ENCODE assay signal across 13 cellular contexts in the genomic region with DNA sequence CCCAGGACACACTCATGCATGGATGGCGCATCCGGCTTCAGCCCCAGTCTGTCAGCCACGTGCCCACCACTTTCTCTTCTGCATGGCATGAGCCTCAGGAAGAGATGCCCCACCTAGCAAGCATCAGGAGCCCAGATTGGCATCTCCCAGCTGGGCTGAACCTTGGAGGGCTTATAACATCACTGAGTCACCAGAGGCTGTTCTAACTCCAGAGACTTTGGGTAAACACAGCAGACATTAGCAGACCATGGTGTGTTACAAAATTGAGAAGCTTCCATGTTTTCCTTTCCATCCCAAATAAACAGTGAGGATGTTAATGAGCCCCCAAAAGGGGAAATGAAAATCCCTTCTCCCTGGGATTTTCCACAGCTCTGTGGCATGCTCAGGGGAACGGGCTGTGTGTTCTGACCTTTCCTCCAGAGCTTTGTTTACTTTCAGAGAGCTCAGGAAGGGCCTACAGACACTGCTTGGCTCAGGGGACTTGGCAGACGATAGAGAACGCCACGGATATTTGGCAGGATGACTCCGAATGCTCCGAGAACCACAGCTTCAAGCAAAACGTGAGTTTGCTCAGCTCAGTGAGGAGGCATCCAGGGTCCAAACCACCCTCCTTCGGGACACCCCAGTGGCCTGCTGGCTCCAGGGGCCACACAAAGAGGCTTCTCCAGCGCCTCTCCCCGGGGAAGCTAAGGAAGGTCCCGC. TPM values are rescaled to one million over a fixed set of nuclear protein-coding genes. Genes with fewer than 3 reads are reported as not detected.
DNase-seq lines count a peak whose midpoint lies in the region; ATAC-seq and TF ChIP-seq lines count a peak whose summit lies in the region.
"Had no signal": no experiment of that assay in that cellular context is flagged by ENCODE, and none has a peak within 500 bp of the region (broad histone marks: within the 10 kb centered on the region; RNA-seq: fewer than 3 reads in every experiment).

No MANE protein-coding gene starts in this region.

- H3K36me3 ChIP-seq in body of pancreas (replicated peaks in 1 of 2; ENCODE audit: insufficient read depth in 1 of 2, low read depth in 2 of 2) (no peaks in the 10 kb centered on the region), right atrium auricular region (no peaks in the 10 kb centered on the region)
- H3K36me3 ChIP-seq: BLaER1 treated with 17β-estradiol and CSF1 and Interleukin-3, amounts not matched to agents 10 nM and 100 nM had no signal

- DNase-seq in C1 segment of cervical spinal cord (lab: John Stamatoyannopoulos, UW) (peak in 10 of 14 donors; percentile 5 to 83 (median 36)), body of pancreas (peak in 3 of 4 donors; percentile 10 to 51 (median 26)), right atrium auricular region (ENCODE audit: low spot score) (peak; percentile 75), sciatic nerve (ENCODE audit: low spot score) (peak; percentile 63), NCI-H748 (lab: John Stamatoyannopoulos, UW; ENCODE audit: unreplicated experiment) (no peak)
- no peak for DNase-seq in activated CD4-positive, alpha-beta T cell treated with anti-CD3 and anti-CD28 coated beads, Interleukin-2, amount 50 U/mL, for 4 hours
- DNase-seq: activated CD4-positive, alpha-beta T cell treated with anti-CD3 and anti-CD28 coated beads, Interleukin-2, amount 10 ng/mL, durations not matched to agents 7 days and 5 days; amniotic stem cell; NCI-H1092 treated with DMSO at 0.1 percent for 48 hours had no signal

- ATAC-seq in body of pancreas (no peak), sciatic nerve (peak; percentile 85), HG03175 (IDR thresholded peaks at IDR 0.05; ENCODE audit: unreplicated experiment) (no peak), GM21528 (IDR thresholded peaks at IDR 0.05; ENCODE audit: low FRiP score, unreplicated experiment) (no peak)
- ATAC-seq: GM12878 had no signal

- H3K4me3 ChIP-seq in body of pancreas (no peak overlapping the region), right atrium auricular region (no peak overlapping the region)
- H3K4me3 ChIP-seq: BLaER1 treated with 17β-estradiol and CSF1 and Interleukin-3, amounts not matched to agents 10 nM and 100 nM; GM12878 had no signal

- H3K4me1 ChIP-seq in body of pancreas (no peaks in the 10 kb centered on the region), right atrium auricular region (peaks cover 0 to 56% of the 10 kb centered on the region in 2 donors)
- H3K4me1 ChIP-seq: BLaER1 treated with 17β-estradiol and CSF1 and Interleukin-3, amounts not matched to agents 10 nM and 100 nM had no signal

- H3K27me3 ChIP-seq in body of pancreas (no peaks in the 10 kb centered on the region), right atrium auricular region (no peaks in the 10 kb centered on the region)
- H3K27me3 ChIP-seq: BLaER1 treated with 17β-estradiol and CSF1 and Interleukin-3, amounts not matched to agents 10 nM and 100 nM had no signal

- intact Hi-C loops in body of pancreas (cut with DNase I): no loop called here
- intact Hi-C loops in sciatic nerve (cut with DNase I): no loop called here

- no peak for TF ChIP-seq CTCF in body of pancreas (IDR thresholded peaks at IDR 0.05)
- TF ChIP-seq CTCF in right atrium auricular region (IDR thresholded peaks at IDR 0.05): no peak

- no peak for TF ChIP-seq POLR2A in body of pancreas (IDR thresholded peaks at IDR 0.05)

- no peak overlapping the region for H3K27ac ChIP-seq in body of pancreas
- H3K27ac ChIP-seq in right atrium auricular region: peak overlapping the region; percentile 74 to 92
- H3K27ac ChIP-seq: BLaER1 treated with 17β-estradiol and CSF1 and Interleukin-3, amounts not matched to agents 10 nM and 100 nM had no signal

- H3K9me3 ChIP-seq in body of pancreas: no peaks in the 10 kb centered on the region
- no peaks in the 10 kb centered on the region for H3K9me3 ChIP-seq in right atrium auricular region
- H3K9me3 ChIP-seq: BLaER1 treated with 17β-estradiol and CSF1 and Interleukin-3, amounts not matched to agents 10 nM and 100 nM had no signal

- 39 to 52% methylated on average over 13 to 14 of the region's 14 CpGs for WGBS in body of pancreas, 2 donors

RNA-seq across cellular contexts. Expression of a gene that starts 16.5 kb away (rescaled TPM):
- total RNA-seq in body of pancreas: 1 to 10 TPM; 4.6 to 4.7 TPM
- total RNA-seq in right atrium auricular region: 1 to 10 TPM; 1.0 to 1.7 TPM
- 0.18 TPM for total RNA-seq in sciatic nerve
- total RNA-seq: activated CD4-positive, alpha-beta T cell treated with anti-CD3 and anti-CD28 coated beads, Interleukin-2, amount 10 ng/mL, durations not matched to agents 7 days and 5 days; GM12878 had no signal

RNA-seq across cellular contexts. Expression of a gene that starts 20.3 kb away (rescaled TPM):
- total RNA-seq in body of pancreas: not detected
- not detected for total RNA-seq in right atrium auricular region
- total RNA-seq in sciatic nerve: not detected
- total RNA-seq: activated CD4-positive, alpha-beta T cell treated with anti-CD3 and anti-CD28 coated beads, Interleukin-2, amount 10 ng/mL, durations not matched to agents 7 days and 5 days; GM12878 had no signal

RNA-seq across cellular contexts. Expression of a gene that starts 50.8 kb away (rescaled TPM):
- total RNA-seq in body of pancreas (not detected), right atrium auricular region (100 to 1,000 TPM in 1 of 2 donors, 10 to 100 TPM in 1; 79.3 to 201 TPM), sciatic nerve (not detected)
- total RNA-seq: activated CD4-positive, alpha-beta T cell treated with anti-CD3 and anti-CD28 coated beads, Interleukin-2, amount 10 ng/mL, durations not matched to agents 7 days and 5 days; GM12878 had no signal

Comparison
In these comparisons a context has a peak if more than half of its experiments do, and no peak if none do; other contexts are left out.
1. DNase-seq: peak in C1 segment of cervical spinal cord (10 of 14), body of pancreas (3 of 4), right atrium auricular region (single experiment) and sciatic nerve (single experiment); none in NCI-H748 (single experiment) and activated CD4-positive, alpha-beta T cell treated with anti-CD3 and anti-CD28 coated beads, Interleukin-2, amount 50 U/mL, for 4 hours (0 of 2).
2. H3K27ac ChIP-seq: peak in right atrium auricular region (2 of 2); none in body of pancreas (0 of 4).
3. RNA of a gene that starts 50.8 kb away (total RNA-seq): 79.3 to 201 TPM in right atrium auricular region; not detected in body of pancreas and not detected in sciatic nerve (single experiment); every median in the first group is over 10 times any median in the second.